24 cellular contexts compared by ENCODE assay signal in genomic region chr13:102763745-102764144, GRCh38.
"Had no signal": no experiment of that assay in that cellular context is flagged by ENCODE, and none has a peak within 500 bp of the region (broad histone marks: within the 10 kb centered on the region; RNA-seq: fewer than 3 reads in every experiment).

No MANE protein-coding gene starts in this region.

- H3K9me3 ChIP-seq: lower lobe of right lung, psoas muscle, sigmoid colon, stomach, tibial artery, upper lobe of left lung had no signal

- FAIRE-seq: frontal cortex, urothelium cell line had no signal

- H3K27ac ChIP-seq: dorsolateral prefrontal cortex, lower lobe of right lung, psoas muscle, sigmoid colon, stomach, tibial artery, upper lobe of left lung had no signal

- DNase-seq: dorsolateral prefrontal cortex; effector CD4-positive, alpha-beta T cell; hypothalamus; immature natural killer cell; islet precursor cell; kidney glomerular epithelial cell; left colon; left ventricle myocardium superior; lower lobe of right lung; naive thymus-derived CD8-positive, alpha-beta T cell; nephron progenitor cell; nucleus accumbens; psoas muscle; right cardiac atrium; sigmoid colon; stimulated activated CD4-positive, alpha-beta T cell treated with anti-CD3 and anti-CD28 coated beads, Interleukin-2, amount 100 ng/mL, for 24 hours; stimulated activated CD4-positive, alpha-beta T cell treated with anti-CD3 and anti-CD28 coated beads, Interleukin-4, amount 100 ng/mL, for 24 hours; stimulated activated naive CD4-positive, alpha-beta T cell treated with Interleukin-2 at 50 U/mL for 16 hours; stomach; tibial artery; upper lobe of left lung had no signal

- H3K9me3 Mint-ChIP-seq: immature natural killer cell; naive thymus-derived CD8-positive, alpha-beta T cell; nephron progenitor cell; stimulated activated effector memory CD8-positive, alpha-beta T cell treated with anti-CD3 and anti-CD28 coated beads, Interleukin-12 subunit alpha, Interleukin-12 subunit beta, amount 100 ng/mL, for 72 hours had no signal

- H3K27ac Mint-ChIP-seq: immature natural killer cell; naive thymus-derived CD8-positive, alpha-beta T cell; nephron progenitor cell; stimulated activated effector memory CD8-positive, alpha-beta T cell treated with anti-CD3 and anti-CD28 coated beads, Interleukin-12 subunit alpha, Interleukin-12 subunit beta, amount 100 ng/mL, for 72 hours had no signal

- ATAC-seq: left colon; left ventricle myocardium superior; lower lobe of right lung; naive thymus-derived CD8-positive, alpha-beta T cell; psoas muscle; right cardiac atrium; stimulated activated effector memory CD8-positive, alpha-beta T cell treated with anti-CD3 and anti-CD28 coated beads, Interleukin-12 subunit alpha, Interleukin-12 subunit beta, amount 100 ng/mL, for 72 hours had no signal

- H3K27me3 ChIP-seq: dorsolateral prefrontal cortex, sigmoid colon, stomach, tibial artery, upper lobe of left lung had no signal

- H3K27me3 Mint-ChIP-seq: naive thymus-derived CD8-positive, alpha-beta T cell had no signal

- H3K4me1 ChIP-seq: lower lobe of right lung, sigmoid colon, stomach, tibial artery, upper lobe of left lung had no signal

- H3K4me3 Mint-ChIP-seq: immature natural killer cell; naive thymus-derived CD8-positive, alpha-beta T cell; nephron progenitor cell; stimulated activated effector memory CD8-positive, alpha-beta T cell treated with anti-CD3 and anti-CD28 coated beads, Interleukin-12 subunit alpha, Interleukin-12 subunit beta, amount 100 ng/mL, for 72 hours had no signal

- H3K4me3 ChIP-seq: dorsolateral prefrontal cortex, lower lobe of right lung, psoas muscle, sigmoid colon, stomach, tibial artery, upper lobe of left lung had no signal

- H3K4me1 Mint-ChIP-seq: immature natural killer cell; naive thymus-derived CD8-positive, alpha-beta T cell; nephron progenitor cell; stimulated activated effector memory CD8-positive, alpha-beta T cell treated with anti-CD3 and anti-CD28 coated beads, Interleukin-12 subunit alpha, Interleukin-12 subunit beta, amount 100 ng/mL, for 72 hours had no signal
